8 cellular contexts compared by ENCODE assay signal in genomic region chr4:90419124-90419711, GRCh38.
DNase-seq lines count a peak whose midpoint lies in the region; ATAC-seq and TF ChIP-seq lines count a peak whose summit lies in the region.

No MANE protein-coding gene starts in this region.

- ATAC-seq in GM18907 (IDR thresholded peaks at IDR 0.05; ENCODE audit: unreplicated experiment) = peak; percentile 88
- peak; percentile 86 for ATAC-seq in HG03097 (IDR thresholded peaks at IDR 0.05; ENCODE audit: low FRiP score, unreplicated experiment)

- H3K9me3 Mint-ChIP-seq in chondrocyte (ENCODE audit: low read depth) = no peaks in the 10 kb centered on the region

- H3K27me3 Mint-ChIP-seq in chondrocyte (ENCODE audit: low read depth) = peaks cover 12% of the 10 kb centered on the region

- H3K4me1 Mint-ChIP-seq in chondrocyte (ENCODE audit: low read depth) = peaks cover 3% of the 10 kb centered on the region

- no peak overlapping the region for H3K27ac Mint-ChIP-seq in chondrocyte (ENCODE audit: unreplicated experiment)

- peak; percentile 25 for DNase-seq in D341Med (ENCODE audit: low spot score)
- DNase-seq in NCI-H2227 (lab: John Stamatoyannopoulos, UW; ENCODE audit: unreplicated experiment) = peak; percentile 30
- DNase-seq in chondrocyte (ENCODE audit: low spot score) = no peak
- DNase-seq in middle frontal gyrus (ENCODE audit: extremely low spot score, low spot score) = peak; percentile 50
- DNase-seq in NCI-H146 (lab: John Stamatoyannopoulos, UW) = no peak
- no peak for DNase-seq in activated T-cell treated with anti-CD3 and anti-CD28 coated beads, Interleukin-2, amount 50 U/mL, for 1 hour

- H3K4me3 Mint-ChIP-seq in chondrocyte (ENCODE audit: unreplicated experiment) = no peak overlapping the region

- TF ChIP-seq CTCF in chondrocyte (IDR thresholded peaks at IDR 0.05) = peak; percentile 91

- no peaks in the 10 kb centered on the region for H3K36me3 Mint-ChIP-seq in chondrocyte (ENCODE audit: low read depth)

Comparison
In these comparisons a context has a peak if more than half of its experiments do, and no peak if none do; other contexts are left out.
1. DNase-seq: peak in D341Med (single experiment), NCI-H2227 (single experiment) and middle frontal gyrus (single experiment); none in chondrocyte (single experiment), NCI-H146 (single experiment) and activated T-cell treated with anti-CD3 and anti-CD28 coated beads, Interleukin-2, amount 50 U/mL, for 1 hour (single experiment).